Comparison of ENCODE assay signal across 20 cellular contexts in the genomic region with DNA sequence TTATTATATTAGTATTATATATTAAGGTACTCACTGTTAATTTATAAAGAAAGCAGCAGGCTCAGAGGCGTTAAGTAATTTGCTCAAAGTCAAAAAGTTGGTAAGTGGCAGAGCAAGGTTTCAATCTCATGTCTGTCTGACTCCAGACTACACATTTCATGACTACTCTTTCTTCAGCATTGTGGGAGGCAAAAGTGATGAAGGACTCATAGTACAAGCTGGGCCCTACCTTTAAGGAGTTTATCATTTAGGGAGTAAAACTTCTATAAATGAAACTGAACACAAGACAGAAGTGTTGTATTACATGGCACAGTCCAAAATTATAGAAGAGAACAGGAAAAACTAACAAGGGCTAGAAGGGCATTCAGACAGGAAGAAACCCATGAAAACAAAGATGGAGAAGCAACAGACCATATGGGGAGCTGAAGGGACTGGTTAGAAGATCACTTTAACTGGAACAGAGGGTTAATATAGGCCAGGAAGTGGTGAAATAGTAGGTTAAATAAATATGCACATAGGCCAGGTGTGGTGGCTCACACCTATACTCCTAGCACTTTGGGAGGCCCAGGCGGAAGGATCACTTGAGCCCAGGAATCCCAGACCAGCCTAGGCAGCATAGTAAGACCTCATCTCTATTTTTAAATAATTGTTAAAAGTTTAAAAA. TPM values are rescaled to one million over a fixed set of nuclear protein-coding genes. Genes with fewer than 3 reads are reported as not detected.
A peak's percentile ranks its signal among the peaks of the same experiment; 100 is the strongest.
DNase-seq lines count a peak whose midpoint lies in the region; ATAC-seq and TF ChIP-seq lines count a peak whose summit lies in the region.
"Had no signal": no experiment of that assay in that cellular context is flagged by ENCODE, and none has a peak within 500 bp of the region (broad histone marks: within the 10 kb centered on the region; RNA-seq: fewer than 3 reads in every experiment).

No MANE protein-coding gene starts in this region.

- H4K5ac ChIP-seq in H9 (ENCODE audit: insufficient read length, low read depth, low read length): no peak overlapping the region

- H3K56ac ChIP-seq in H9 (ENCODE audit: insufficient read length, low read depth, low read length): no peak overlapping the region

- H3K36me3 ChIP-seq in OCI-LY7 (ENCODE audit: insufficient read depth, low read length) (peaks cover 31% of the 10 kb centered on the region), gastroesophageal sphincter (no peaks in the 10 kb centered on the region), stomach (no peaks in the 10 kb centered on the region)
- H3K36me3 ChIP-seq: adrenal gland had no signal

- no peak for TF ChIP-seq CTCF in H9 (conservative IDR thresholded peaks at IDR 0.05)
- no peak for TF ChIP-seq CTCF in OCI-LY7 (conservative IDR thresholded peaks at IDR 0.05; ENCODE audit: low read length)
- TF ChIP-seq CTCF in gastroesophageal sphincter (IDR thresholded peaks at IDR 0.05): no peak
- no peak for TF ChIP-seq CTCF in stomach (IDR thresholded peaks at IDR 0.05)

- no peak overlapping the region for H4K91ac ChIP-seq in H9 (ENCODE audit: insufficient read length, low read depth, low read length)

- peaks cover 3 to 4% of the 10 kb centered on the region in 2 experiments; a peak in 2 of 5 replicates for H3K9me3 Mint-ChIP-seq in H9
- H3K9me3 Mint-ChIP-seq: activated T-helper 2 cell treated with anti-CD3 and anti-CD28 coated beads, Interferon-gamma antibody, Interleukin-2, Interleukin-4, amounts not matched to agents 10 μg/mL and 5 μg/mL and 100 μg/mL, durations not matched to agents 14 hours and 24 hours and 36 hours; central memory CD8-positive, alpha-beta T cell; effector memory CD8-positive, alpha-beta T cell; natural killer cell treated with Interleukin-12 subunit alpha and Interleukin-12 subunit beta and Interleukin-15 and Interleukin-18, amount 100 ng/mL, for 72 hours had no signal

- H2BK20ac ChIP-seq in H9 (ENCODE audit: low read depth, low read length, poor library complexity, severe bottlenecking): peak overlapping the region; percentile 49

- no peak for ATAC-seq in gastroesophageal sphincter
- ATAC-seq: effector memory CD8-positive, alpha-beta T cell; natural killer cell treated with Interleukin-12 subunit alpha and Interleukin-12 subunit beta and Interleukin-15 and Interleukin-18, amount 100 ng/mL, for 72 hours; T-helper 17 cell had no signal

- H4K20me1 ChIP-seq in H9 (ENCODE audit: control insufficient read depth, insufficient read depth, insufficient read length) (no peaks in the 10 kb centered on the region), OCI-LY7 (ENCODE audit: insufficient read depth, low read length) (no peaks in the 10 kb centered on the region)

- H4K8ac ChIP-seq in H9 (replicated peaks; ENCODE audit: insufficient read length, low read depth, low read length): no peak overlapping the region

- no peak overlapping the region for H3K4ac ChIP-seq in H9 (ENCODE audit: low read depth, low read length)

- BruUV-seq in OCI-LY7 (replicated peaks; lab: Mats Ljungman, UMichigan): no TSS peak

- peaks cover 17% of the 10 kb centered on the region for H3K79me1 ChIP-seq in H9 (ENCODE audit: insufficient read depth, low read depth, low read length, poor library complexity, severe bottlenecking)

- H3K4me1 ChIP-seq in H9 (ENCODE audit: insufficient read depth, low read length) (peaks cover 4% of the 10 kb centered on the region; the same call in 1 of the 2 replicates), OCI-LY7 (ENCODE audit: insufficient read depth, low read length, poor library complexity, severe bottlenecking) (peaks cover 68% of the 10 kb centered on the region), gastroesophageal sphincter (peaks cover 22 to 100% (median 53%) of the 10 kb centered on the region in 3 donors), stomach (peaks cover 13 to 97% (median 71%) of the 10 kb centered on the region in 4 donors)

- intact Hi-C loops in OCI-LY7 (cut with micrococcal nuclease; ENCODE audit: unreplicated experiment) (no loop called here), stomach (cut with DNase I; ENCODE audit: low total_unique reads) (no loop called here), posterior vena cava (cut with DNase I) (no loop called here)

- H3K9me3 ChIP-seq in H9 (ENCODE audit: control insufficient read depth, low read depth, low read length): no peaks in the 10 kb centered on the region
- peaks cover 14% of the 10 kb centered on the region; the same call in 1 of the 2 replicates for H3K9me3 ChIP-seq in OCI-LY7 (ENCODE audit: low read length)
- H3K9me3 ChIP-seq in gastroesophageal sphincter: no peaks in the 10 kb centered on the region
- H3K9me3 ChIP-seq in stomach: no peaks in the 10 kb centered on the region
- H3K9me3 ChIP-seq: adrenal gland, Caco-2 had no signal

- peaks cover 10% of the 10 kb centered on the region; the same call in 1 of the 2 replicates for H3K79me2 ChIP-seq in H9 (ENCODE audit: insufficient read depth, low read length)
- peaks cover 92% of the 10 kb centered on the region for H3K79me2 ChIP-seq in OCI-LY7 (ENCODE audit: insufficient read depth, low read depth, low read length)

- no peak overlapping the region for H3K23ac ChIP-seq in H9 (ENCODE audit: insufficient read length, low read depth, low read length)

- no peak overlapping the region for H2BK12ac ChIP-seq in H9 (ENCODE audit: insufficient read length, low read depth, low read length)

- H3K9ac ChIP-seq in H9 (ENCODE audit: extremely low read depth, insufficient read length, low read length): no peak overlapping the region

- no peak overlapping the region for H3K4me3 Mint-ChIP-seq in H9
- H3K4me3 Mint-ChIP-seq: central memory CD8-positive, alpha-beta T cell; effector memory CD8-positive, alpha-beta T cell; natural killer cell treated with Interleukin-12 subunit alpha and Interleukin-12 subunit beta and Interleukin-15 and Interleukin-18, amount 100 ng/mL, for 72 hours; T-helper 17 cell had no signal

- TF ChIP-seq POLR2A in gastroesophageal sphincter (IDR thresholded peaks at IDR 0.05) (no peak), stomach (IDR thresholded peaks at IDR 0.05) (no peak)

- H3K27ac ChIP-seq in H9 (ENCODE audit: insufficient read length, low read depth, low read length) (no peak overlapping the region), OCI-LY7 (ENCODE audit: low read depth, low read length, poor library complexity, severe bottlenecking) (peak overlapping the region; percentile 32), gastroesophageal sphincter (peak overlapping the region; percentile 76 to 92 (median 87)), stomach (peak overlapping the region in 4 of 5 donors; percentile 1 to 65 (median 23))

- POLR2A ChIA-PET in OCI-LY7 (lab: Charles Lee): interaction anchor here (1.4 to 2.4 kb wide), 4 partner anchors 8 to 16 kb away, joined by 4 to 17 read pairs (median 6); a partner anchor contains a TSS

- H2AFZ ChIP-seq in H9 (ENCODE audit: low read length) (no peak overlapping the region), OCI-LY7 (ENCODE audit: low read length) (no peak overlapping the region)

- no peak overlapping the region for H2BK5ac ChIP-seq in H9 (ENCODE audit: insufficient read length, low read length)

- H3K4me1 Mint-ChIP-seq in H9: peaks cover 23 to 32% of the 10 kb centered on the region in 2 experiments
- H3K4me1 Mint-ChIP-seq: central memory CD8-positive, alpha-beta T cell had no signal

- H3K27me3 ChIP-seq in H9 (ENCODE audit: insufficient read depth, low read length): no peaks in the 10 kb centered on the region
- no peaks in the 10 kb centered on the region for H3K27me3 ChIP-seq in gastroesophageal sphincter
- H3K27me3 ChIP-seq in stomach: no peaks in the 10 kb centered on the region
- H3K27me3 ChIP-seq: adrenal gland had no signal

- H3T11ph ChIP-seq in H9 (ENCODE audit: low read length): no peak overlapping the region

- no peak overlapping the region for H3K14ac ChIP-seq in H9 (ENCODE audit: insufficient read depth, low read length)

- H3K4me3 ChIP-seq in OCI-LY7 (ENCODE audit: low read depth, low read length, poor library complexity, severe bottlenecking) (no peak overlapping the region), gastroesophageal sphincter (no peak overlapping the region), stomach (no peak overlapping the region)
- H3K4me3 ChIP-seq: adrenal gland had no signal

- H3K18ac ChIP-seq in H9 (ENCODE audit: insufficient read length, low read depth, low read length): no peak overlapping the region

- H3K27ac Mint-ChIP-seq in H9: peak overlapping the region in 1 of 3 experiments; percentile 8; a peak in 1 of 7 replicates
- H3K27ac Mint-ChIP-seq: activated T-helper 2 cell treated with anti-CD3 and anti-CD28 coated beads, Interferon-gamma antibody, Interleukin-2, Interleukin-4, amounts not matched to agents 10 μg/mL and 5 μg/mL and 100 μg/mL, durations not matched to agents 14 hours and 24 hours and 36 hours; effector memory CD8-positive, alpha-beta T cell; natural killer cell treated with Interleukin-12 subunit alpha and Interleukin-12 subunit beta and Interleukin-15 and Interleukin-18, amount 100 ng/mL, for 72 hours; T-helper 17 cell had no signal

- H3K36me3 Mint-ChIP-seq in H9 (ENCODE audit: insufficient read depth in 1 of 3, low read depth in 3 of 3): peaks cover 6 to 13% (median 7%) of the 10 kb centered on the region in 3 experiments
- H3K36me3 Mint-ChIP-seq: natural killer cell treated with Interleukin-12 subunit alpha and Interleukin-12 subunit beta and Interleukin-15 and Interleukin-18, amount 100 ng/mL, for 72 hours had no signal

- H3K23me2 ChIP-seq in H9 (ENCODE audit: insufficient read length, low read depth, low read length, poor library complexity, severe bottlenecking): no peaks in the 10 kb centered on the region

- H2AK5ac ChIP-seq in H9 (ENCODE audit: insufficient read length, low read length): no peak overlapping the region

- WGBS in H9 (ENCODE audit: extremely low coverage, insufficient read length, low lambda C conversion rate): no CpG with 5 or more reads among the region's 2 CpGs
- WGBS in gastroesophageal sphincter (ENCODE audit: low coverage in 1 of 2), 2 donors: 96% methylated on average over 2 of the region's 2 CpGs
- 89 to 96% (median 92%) methylated on average over 2 of the region's 2 CpGs for WGBS in stomach, 5 donors

- no peaks in the 10 kb centered on the region for H3K27me3 Mint-ChIP-seq in H9 (ENCODE audit: low read depth)

- H2BK120ac ChIP-seq in H9 (ENCODE audit: low read depth, low read length, poor library complexity, severe bottlenecking): no peak overlapping the region

- no peak overlapping the region for H2BK15ac ChIP-seq in H9 (ENCODE audit: low read depth, low read length)

- TF ChIP-seq EP300 in gastroesophageal sphincter (IDR thresholded peaks at IDR 0.05) (no peak), stomach (IDR thresholded peaks at IDR 0.05) (no peak)

- CTCF ChIA-PET in OCI-LY7 (lab: Charles Lee; ENCODE audit: unreplicated experiment): no interaction called here

- no peaks in the 10 kb centered on the region for H3K9me2 ChIP-seq in OCI-LY7 (ENCODE audit: insufficient read depth, low read length)

- DNase-seq in H9: no peak
- DNase-seq in OCI-LY7 (ENCODE audit: low spot score): no peak
- no peak for DNase-seq in stomach
- DNase-seq in posterior vena cava (ENCODE audit: low spot score): no peak
- no peak for DNase-seq in DMS79 (lab: John Stamatoyannopoulos, UW)
- DNase-seq in GDM1 (lab: John Stamatoyannopoulos, UW): no peak
- no peak for DNase-seq in stimulated activated CD4-positive, alpha-beta T cell treated with anti-CD3 and anti-CD28 coated beads, Interleukin-4, amount 100 ng/mL, for 24 hours
- DNase-seq: Caco-2; effector memory CD8-positive, alpha-beta T cell; Karpas-422; NCI-H524 treated with DMSO at 0.1 percent for 48 hours; retina; stimulated activated CD4-positive, alpha-beta T cell treated with anti-CD3 and anti-CD28 coated beads, Interleukin-15, amount 100 ng/mL, for 24 hours; stimulated activated naive CD4-positive, alpha-beta T cell treated with Interleukin-2 at 50 U/mL for 16 hours; T-helper 17 cell had no signal

- H3K4me2 ChIP-seq in H9 (ENCODE audit: insufficient read depth, insufficient read length, low read length): no peak overlapping the region
- H3K4me2 ChIP-seq in OCI-LY7 (ENCODE audit: low read length): peak overlapping the region; percentile 18

RNA-seq across cellular contexts. Expression of a gene that starts 11.5 kb away (rescaled TPM):
- total RNA-seq in H9 (2021) (41.5 and 47.9 TPM in 2 replicates), OCI-LY7 (2022) (40.8 and 45.5 TPM in 2 replicates), gastroesophageal sphincter (100 to 1,000 TPM in 2 of 4 donors, 10 to 100 TPM in 2; 66.6 to 142 (median 105) TPM), stomach (100 to 1,000 TPM in 1 of 5 donors, 10 to 100 TPM in 4; 35.3 to 481 (median 48.1) TPM), posterior vena cava (100 to 1,000 TPM; 102 to 125 TPM)
- 16.2 and 21.8 TPM in 2 replicates for total RNA-seq in OCI-LY7 (2014; rRNA removed; shearing (Covaris generic))
- 10 to 100 TPM in 2 of 3 donors, 1 to 10 TPM in 1; 4.6 to 12.6 (median 10.5) TPM for polyA plus RNA-seq in stomach

RNA-seq across cellular contexts. Expression of a gene that starts 40.1 kb away (rescaled TPM):
- total RNA-seq in H9 (2021) (133 and 136 TPM in 2 replicates), OCI-LY7 (2022) (141 and 152 TPM in 2 replicates), gastroesophageal sphincter (10 to 100 TPM; 28.2 to 61.5 (median 30.4) TPM), stomach (10 to 100 TPM in 3 of 5 donors, 1 to 10 TPM in 2; 5.3 to 39.3 (median 11.3) TPM), posterior vena cava (10 to 100 TPM; 43.3 to 51.2 TPM)
- 46.3 and 53.3 TPM in 2 replicates for total RNA-seq in OCI-LY7 (2014; rRNA removed; shearing (Covaris generic))
- polyA plus RNA-seq in stomach: 10 to 100 TPM; 44.7 to 84.2 (median 50.6) TPM
